In the genomic region with DNA sequence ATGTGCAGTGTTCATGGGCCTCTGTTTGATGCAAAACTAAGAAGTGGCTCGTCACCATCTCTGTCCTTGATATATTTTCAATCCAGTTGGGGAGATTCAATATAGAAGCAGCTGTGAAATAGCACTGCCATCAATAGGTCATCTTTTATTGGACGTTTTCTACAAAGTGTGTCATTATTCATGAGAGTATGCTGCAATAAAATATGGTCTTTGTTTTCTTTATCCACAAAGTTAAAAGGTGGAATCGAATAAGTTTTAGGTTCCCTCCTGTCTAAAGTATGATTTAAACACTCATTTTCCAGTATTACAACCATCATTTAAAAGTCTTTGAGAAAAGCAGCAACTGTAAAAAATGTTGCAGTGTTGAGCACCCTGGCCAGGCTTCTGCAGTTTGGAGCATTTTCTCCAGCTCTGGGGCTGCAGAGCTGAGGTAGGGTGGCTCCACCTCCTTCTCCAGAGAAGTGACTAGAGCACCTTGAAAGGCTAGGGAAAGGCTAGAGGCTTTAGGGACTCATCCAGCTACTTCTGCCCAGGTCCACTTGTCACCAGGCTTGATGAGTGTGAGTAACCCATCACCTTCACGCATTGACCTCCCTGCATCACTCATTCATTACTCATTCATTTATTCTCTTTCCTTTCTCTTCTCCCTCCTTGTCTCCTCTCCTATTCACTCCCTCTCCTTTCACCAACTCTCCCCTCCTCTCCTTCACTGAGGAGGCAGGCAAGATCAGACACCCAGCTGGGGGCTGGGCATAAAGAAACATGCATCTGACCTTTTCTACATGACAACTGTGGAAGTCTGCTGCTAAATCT, we compare ENCODE assay signal across 26 cellular contexts. TPM values are rescaled to one million over a fixed set of nuclear protein-coding genes. Genes with fewer than 3 reads are reported as not detected.
A peak's percentile ranks its signal among the peaks of the same experiment; 100 is the strongest.
DNase-seq lines count a peak whose midpoint lies in the region; ATAC-seq, FAIRE-seq and TF ChIP-seq lines count a peak whose summit lies in the region.
"Had no signal": no experiment of that assay in that cellular context is flagged by ENCODE, and none has a peak within 500 bp of the region (broad histone marks: within the 10 kb centered on the region; RNA-seq: fewer than 3 reads in every experiment).

No MANE protein-coding gene starts in this region.

- ATAC-seq in body of pancreas: peak; percentile 31
- ATAC-seq in left colon: peak; percentile 48
- peak; percentile 21 to 73 (median 46) for ATAC-seq in pancreas
- ATAC-seq in HG03520 (IDR thresholded peaks at IDR 0.05; ENCODE audit: unreplicated experiment): no peak
- no peak for ATAC-seq in Right ventricle myocardium superior (ENCODE audit: poor library complexity)
- ATAC-seq in HG02840 (IDR thresholded peaks at IDR 0.05; ENCODE audit: low FRiP score, unreplicated experiment): no peak
- ATAC-seq: activated naive CD4-positive, alpha-beta T cell treated with anti-CD3 and anti-CD28 coated beads, Interleukin-2, amount 50 U/mL, for 72 hours; Right ventricle myocardium inferior had no signal

- H3K4me1 ChIP-seq in HEK293 (ENCODE audit: control insufficient read depth, insufficient read depth, low read length): peaks cover 31% of the 10 kb centered on the region
- H3K4me1 ChIP-seq in body of pancreas: peaks cover 29% of the 10 kb centered on the region
- H3K4me1 ChIP-seq in pancreas: peaks cover 20 to 25% (median 21%) of the 10 kb centered on the region in 3 donors
- H3K4me1 ChIP-seq: BE2C had no signal

- intact Hi-C loops in body of pancreas (cut with DNase I): no loop called here
- intact Hi-C loops in left colon (cut with DNase I, micrococcal nuclease): no loop called here
- intact Hi-C loops in pancreas (cut with DNase I): no loop called here
- intact Hi-C loops in Right ventricle myocardium superior (cut with DNase I): no loop called here

- no peak for FAIRE-seq in pancreas (lab: Jason Lieb, UNC)
- FAIRE-seq: colon, H54, small intestine had no signal

- H3K4me3 ChIP-seq in HEK293 (ENCODE audit: low read depth, low read length) (no peak overlapping the region), body of pancreas (no peak overlapping the region), pancreas (no peak overlapping the region)
- H3K4me3 ChIP-seq: lung had no signal

- no peak for TF ChIP-seq CTCF in HEK293 (tag by site-specific recombination; IDR thresholded peaks at IDR 0.05)
- no peak for TF ChIP-seq CTCF in body of pancreas (IDR thresholded peaks at IDR 0.05)
- TF ChIP-seq CTCF in pancreas (IDR thresholded peaks at IDR 0.05): no peak

- H3K9me3 ChIP-seq in HEK293 (ENCODE audit: control insufficient read depth, insufficient read depth, low read depth, low read length) (no peaks in the 10 kb centered on the region; the same call in 1 of the 2 replicates), body of pancreas (no peaks in the 10 kb centered on the region), pancreas (no peaks in the 10 kb centered on the region)
- H3K9me3 ChIP-seq: BE2C had no signal

- H3K27ac ChIP-seq in HEK293 (ENCODE audit: extremely low read depth, low read depth, low read length): peak overlapping the region; percentile 64
- H3K27ac ChIP-seq in body of pancreas: peak overlapping the region; percentile 4 to 77 (median 64)
- peak overlapping the region; percentile 8 to 78 (median 45) for H3K27ac ChIP-seq in pancreas

- CTCF ChIA-PET in HEK293 (lab: Yijun Ruan, JAX): interaction anchor here (1.2 to 7.4 kb wide), 7 partner anchors 16 to 360 kb away, joined by 3 to 53 read pairs (median 9); no protein-coding TSS in a partner anchor

- no peak for TF ChIP-seq POLR2A in body of pancreas (IDR thresholded peaks at IDR 0.05)

- no peaks in the 10 kb centered on the region for H3K27me3 ChIP-seq in body of pancreas
- no peaks in the 10 kb centered on the region for H3K27me3 ChIP-seq in pancreas
- H3K27me3 ChIP-seq: BE2C had no signal

- no peaks in the 10 kb centered on the region for H3K36me3 ChIP-seq in HEK293 (ENCODE audit: control insufficient read depth in 2 of 2, insufficient read depth in 1 of 2, low read length in 2 of 2)
- H3K36me3 ChIP-seq in body of pancreas (replicated peaks in 1 of 2; ENCODE audit: insufficient read depth in 1 of 2, low read depth in 2 of 2): no peaks in the 10 kb centered on the region
- H3K36me3 ChIP-seq in pancreas: no peaks in the 10 kb centered on the region
- H3K36me3 ChIP-seq: BE2C had no signal

- WGBS in body of pancreas, 2 donors: 37 to 39% methylated on average over 4 of the region's 4 CpGs
- 45 to 47% methylated on average over 4 of the region's 4 CpGs for WGBS in pancreas, 2 donors

- POLR2A ChIA-PET in HEK293 (lab: Yijun Ruan, JAX): interaction anchor here (1.5 kb wide), 1 partner anchor 12 kb away, joined by 6 read pairs; no protein-coding TSS in a partner anchor

- DNase-seq in body of pancreas: no peak
- DNase-seq in left colon: no peak
- DNase-seq in pancreas: no peak
- no peak for DNase-seq in Right ventricle myocardium superior
- DNase-seq: activated CD4-positive, alpha-beta T cell treated with anti-CD3 and anti-CD28 coated beads for 4 hours; activated CD8-positive, alpha-beta memory T cell treated with anti-CD3 and anti-CD28 coated beads for 24 hours; activated T-cell treated with anti-CD3 and anti-CD28 coated beads for 4 hours; BE2C; CD8-positive, alpha-beta memory T cell; effector CD4-positive, alpha-beta T cell; glutamatergic neuron; islet precursor cell; NCI-H1417 treated with DMSO at 0.1 percent for 48 hours; NCI-H69; small intestine; stimulated activated CD4-positive, alpha-beta T cell treated with anti-CD3 and anti-CD28 coated beads, Interleukin-1b, Interleukin-23, amount 100 ng/mL, for 48 hours; stimulated activated naive CD4-positive, alpha-beta T cell treated with Interleukin-2 at 50 U/mL for 16 hours; T-helper 9 cell had no signal

TF ChIP-seq in HEK293, 187 proteins besides CTCF, POLR2A, EP300 and RAD21 (continues in another document):
- no peak for TF ChIP-seq ZNF785 (tag by site-specific recombination; IDR thresholded peaks at IDR 0.05)
- no peak for TF ChIP-seq ZBTB8A (tag by site-specific recombination; IDR thresholded peaks at IDR 0.05)
- peak; percentile 66; the same call in 1 of the 2 replicates for TF ChIP-seq ZBTB48 (tag by site-specific recombination; IDR thresholded peaks at IDR 0.05)
- peak; percentile 88 for TF ChIP-seq ZNF366 (tag by site-specific recombination; conservative IDR thresholded peaks at IDR 0.05)
- TF ChIP-seq, protein P1, sequence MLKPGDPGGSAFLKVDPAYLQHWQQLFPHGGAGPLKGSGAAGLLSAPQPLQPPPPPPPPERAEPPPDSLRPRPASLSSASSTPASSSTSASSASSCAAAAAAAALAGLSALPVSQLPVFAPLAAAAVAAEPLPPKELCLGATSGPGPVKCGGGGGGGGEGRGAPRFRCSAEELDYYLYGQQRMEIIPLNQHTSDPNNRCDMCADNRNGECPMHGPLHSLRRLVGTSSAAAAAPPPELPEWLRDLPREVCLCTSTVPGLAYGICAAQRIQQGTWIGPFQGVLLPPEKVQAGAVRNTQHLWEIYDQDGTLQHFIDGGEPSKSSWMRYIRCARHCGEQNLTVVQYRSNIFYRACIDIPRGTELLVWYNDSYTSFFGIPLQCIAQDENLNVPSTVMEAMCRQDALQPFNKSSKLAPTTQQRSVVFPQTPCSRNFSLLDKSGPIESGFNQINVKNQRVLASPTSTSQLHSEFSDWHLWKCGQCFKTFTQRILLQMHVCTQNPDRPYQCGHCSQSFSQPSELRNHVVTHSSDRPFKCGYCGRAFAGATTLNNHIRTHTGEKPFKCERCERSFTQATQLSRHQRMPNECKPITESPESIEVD (tag by site-specific recombination; IDR thresholded peaks at IDR 0.05): peak; percentile 67
- no peak for TF ChIP-seq EGR2 (tag by site-specific recombination; IDR thresholded peaks at IDR 0.05; ENCODE audit: low read depth)
- TF ChIP-seq FEZF1 (tag by site-specific recombination; IDR thresholded peaks at IDR 0.05): peak; percentile 65; the same call in 1 of the 2 replicates
- TF ChIP-seq ZNF626 (tag by site-specific recombination; IDR thresholded peaks at IDR 0.05): no peak
- TF ChIP-seq ZNF843 (tag by site-specific recombination; IDR thresholded peaks at IDR 0.05): peak; percentile 59
- TF ChIP-seq ZBTB17 (tag by site-specific recombination; IDR thresholded peaks at IDR 0.05): peak; percentile 81
- peak; percentile 96 for TF ChIP-seq ZNF24 (tag by site-specific recombination; IDR thresholded peaks at IDR 0.05)
- TF ChIP-seq, protein P2, sequence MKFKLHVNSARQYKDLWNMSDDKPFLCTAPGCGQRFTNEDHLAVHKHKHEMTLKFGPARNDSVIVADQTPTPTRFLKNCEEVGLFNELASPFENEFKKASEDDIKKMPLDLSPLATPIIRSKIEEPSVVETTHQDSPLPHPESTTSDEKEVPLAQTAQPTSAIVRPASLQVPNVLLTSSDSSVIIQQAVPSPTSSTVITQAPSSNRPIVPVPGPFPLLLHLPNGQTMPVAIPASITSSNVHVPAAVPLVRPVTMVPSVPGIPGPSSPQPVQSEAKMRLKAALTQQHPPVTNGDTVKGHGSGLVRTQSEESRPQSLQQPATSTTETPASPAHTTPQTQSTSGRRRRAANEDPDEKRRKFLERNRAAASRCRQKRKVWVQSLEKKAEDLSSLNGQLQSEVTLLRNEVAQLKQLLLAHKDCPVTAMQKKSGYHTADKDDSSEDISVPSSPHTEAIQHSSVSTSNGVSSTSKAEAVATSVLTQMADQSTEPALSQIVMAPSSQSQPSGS (tag by site-specific recombination; IDR thresholded peaks at IDR 0.05; ENCODE audit: low read depth): 0 out of 2 replicates have a peak, but pooled peaks have one; percentile 26
- peak; percentile 61 for TF ChIP-seq WT1 (tag by site-specific recombination; IDR thresholded peaks at IDR 0.05)
- TF ChIP-seq, protein P3, sequence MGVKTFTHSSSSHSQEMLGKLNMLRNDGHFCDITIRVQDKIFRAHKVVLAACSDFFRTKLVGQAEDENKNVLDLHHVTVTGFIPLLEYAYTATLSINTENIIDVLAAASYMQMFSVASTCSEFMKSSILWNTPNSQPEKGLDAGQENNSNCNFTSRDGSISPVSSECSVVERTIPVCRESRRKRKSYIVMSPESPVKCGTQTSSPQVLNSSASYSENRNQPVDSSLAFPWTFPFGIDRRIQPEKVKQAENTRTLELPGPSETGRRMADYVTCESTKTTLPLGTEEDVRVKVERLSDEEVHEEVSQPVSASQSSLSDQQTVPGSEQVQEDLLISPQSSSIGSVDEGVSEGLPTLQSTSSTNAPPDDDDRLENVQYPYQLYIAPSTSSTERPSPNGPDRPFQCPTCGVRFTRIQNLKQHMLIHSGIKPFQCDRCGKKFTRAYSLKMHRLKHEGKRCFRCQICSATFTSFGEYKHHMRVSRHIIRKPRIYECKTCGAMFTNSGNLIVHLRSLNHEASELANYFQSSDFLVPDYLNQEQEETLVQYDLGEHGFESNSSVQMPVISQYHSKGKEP (tag by site-specific recombination; IDR thresholded peaks at IDR 0.05): 0 out of 2 replicates have a peak, but pooled peaks have one; percentile 40
- peak; percentile 13; the same call in 1 of the 2 replicates for TF ChIP-seq ZNF501 (tag by site-specific recombination; IDR thresholded peaks at IDR 0.05)
- TF ChIP-seq ZNF624 (tag by site-specific recombination; IDR thresholded peaks at IDR 0.05): no peak

RNA-seq across cellular contexts. Expression of a gene that starts 56.4 kb away (rescaled TPM):
- total RNA-seq in body of pancreas: 10 to 100 TPM; 16.9 to 33.3 TPM
- total RNA-seq in left colon: 10 to 100 TPM in 1 of 2 donors, 1 to 10 TPM in 1; 7.2 to 12.3 TPM
- total RNA-seq in pancreas: 10 to 100 TPM; 15.3 to 27.6 (median 19.9) TPM
- polyA plus RNA-seq in pancreas: 1 to 10 TPM; 7.9 to 9.0 TPM
- 5.6 TPM for total RNA-seq in Right ventricle myocardium superior
- polyA plus RNA-seq: CD8-positive, alpha-beta memory T cell had no signal

Comparison
In these comparisons a context has a peak if more than half of its experiments do, and no peak if none do; other contexts are left out.
1. ATAC-seq: peak in body of pancreas (single experiment), left colon (single experiment) and pancreas (4 of 4); none in HG03520 (single experiment), Right ventricle myocardium superior (single experiment) and HG02840 (single experiment).
2. Peak in every context shown above with its lines, with median percentiles within 50 percentile points of each other: H3K27ac ChIP-seq.